Comparison of ENCODE assay signal across 28 cellular contexts in the genomic region with DNA sequence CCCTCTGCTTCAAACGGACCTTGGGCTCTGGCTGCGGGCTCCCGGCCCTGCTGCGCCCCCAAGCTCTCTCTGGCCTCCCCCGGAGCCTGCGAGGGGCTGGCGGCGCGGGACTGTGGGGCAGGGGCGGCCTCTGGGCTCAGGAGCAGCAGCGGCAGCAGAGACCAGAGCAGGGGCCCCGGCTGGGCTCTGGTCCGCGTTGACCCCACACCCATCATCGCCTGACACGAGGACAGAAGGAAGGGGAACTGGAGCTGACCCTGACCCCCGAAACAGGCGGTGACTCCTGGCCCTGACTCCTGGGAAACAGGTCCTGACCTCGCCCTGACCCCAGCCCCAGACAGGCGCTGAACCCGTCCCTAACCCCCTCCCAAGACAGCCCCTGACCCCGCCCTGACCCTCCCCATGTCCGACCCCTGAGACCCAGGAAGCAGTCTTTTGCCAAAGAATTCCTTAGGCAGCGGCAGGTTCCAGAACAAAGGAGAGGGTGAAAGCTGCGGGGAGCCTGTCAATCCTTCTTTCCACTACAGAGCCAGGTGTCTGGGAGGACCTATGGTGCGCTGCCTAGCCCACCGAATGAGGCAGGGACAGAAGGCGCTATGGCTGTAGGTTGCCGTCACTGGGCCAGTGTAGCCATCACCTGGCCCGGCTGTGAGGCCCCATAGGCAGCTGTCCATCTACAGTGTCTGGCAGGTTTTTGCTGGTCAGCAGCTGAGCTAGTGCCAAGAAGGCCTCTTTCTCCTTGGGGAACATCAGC.
"Had no signal": no experiment of that assay in that cellular context is flagged by ENCODE, and none has a peak within 500 bp of the region (broad histone marks: within the 10 kb centered on the region; RNA-seq: fewer than 3 reads in every experiment).

No MANE protein-coding gene starts in this region.

- H3K4me3 Mint-ChIP-seq: activated B cell treated with CpG ODN at 0.5 μM for 24 hours; activated CD4-positive, alpha-beta T cell treated with anti-CD3 and anti-CD28 coated beads for 36 hours; activated naive CD8-positive, alpha-beta T cell; activated T-cell treated with anti-CD3 and anti-CD28 coated beads, Interleukin-2, amount 50 U/mL, for 24 hours; activated T-helper 17 cell treated with anti-CD3 and anti-CD28 coated beads, Interleukin-2, amount 50 U/mL, for 72 hours; dendritic cell treated with granulocyte-macrophage colony-stimulating factor and Interleukin-4, amounts not matched to agents 40 ng/mL and 50 ng/mL, for 4 days; neural crest cell; stimulated activated naive CD8-positive, alpha-beta T cell treated with anti-CD3 and anti-CD28 coated beads, Interleukin-15, Interleukin-2, amounts not matched to agents 100 ng/mL and 50 ng/mL, for 24 hours had no signal

- H3K9me3 ChIP-seq: adrenal gland, ascending aorta, left ventricle myocardium inferior, prostate gland, right atrium auricular region, spleen, tibial artery had no signal

- H3K4me1 ChIP-seq: adrenal gland, ascending aorta, foreskin keratinocyte, left ventricle myocardium inferior, prostate gland, right atrium auricular region, spleen, tibial artery had no signal

- H3K27me3 ChIP-seq: adrenal gland, ascending aorta, brain microvascular endothelial cell, foreskin keratinocyte, right atrium auricular region had no signal

- H3K36me3 ChIP-seq: adrenal gland, ascending aorta, brain microvascular endothelial cell, left ventricle myocardium inferior, prostate gland, right atrium auricular region, spleen, tibial artery had no signal

- H3K36me3 Mint-ChIP-seq: activated naive CD8-positive, alpha-beta T cell had no signal

- H3K4me3 ChIP-seq: adrenal gland, ascending aorta, left ventricle myocardium inferior, prostate gland, right atrium auricular region, spleen, tibial artery had no signal

- DNase-seq: activated B cell treated with CpG ODN at 0.5 μM for 24 hours; activated CD4-positive, alpha-beta T cell treated with anti-CD3 and anti-CD28 coated beads for 36 hours; activated CD4-positive, alpha-beta T cell treated with anti-CD3 and anti-CD28 coated beads, Interleukin-2, amount 50 U/mL, for 4 hours; activated CD8-positive, alpha-beta memory T cell treated with anti-CD3 and anti-CD28 coated beads for 24 hours; activated CD8-positive, alpha-beta memory T cell treated with anti-CD3 and anti-CD28 coated beads, Interleukin-2, amount 50 U/mL, for 4 hours; activated naive CD4-positive, alpha-beta T cell; activated T-cell treated with anti-CD3 and anti-CD28 coated beads, Interleukin-2, amount 50 U/mL, for 24 hours; adrenal gland; brain microvascular endothelial cell; caudate nucleus; effector CD4-positive, alpha-beta T cell; erythroblast; foreskin keratinocyte; left ventricle myocardium inferior; mammary epithelial cell; spleen; stimulated activated CD4-positive, alpha-beta T cell treated with anti-CD3 and anti-CD28 coated beads, Interleukin-4, amount 100 ng/mL, for 24 hours; T-helper 9 cell; tibial artery had no signal

- H3K27ac Mint-ChIP-seq: activated B cell treated with CpG ODN at 0.5 μM for 24 hours; activated CD4-positive, alpha-beta T cell treated with anti-CD3 and anti-CD28 coated beads for 36 hours; activated naive CD8-positive, alpha-beta T cell; activated T-cell treated with anti-CD3 and anti-CD28 coated beads, Interleukin-2, amount 50 U/mL, for 24 hours; activated T-helper 17 cell treated with anti-CD3 and anti-CD28 coated beads, Interleukin-2, amount 50 U/mL, for 72 hours; dendritic cell treated with granulocyte-macrophage colony-stimulating factor and Interleukin-4, amounts not matched to agents 40 ng/mL and 50 ng/mL, for 4 days; stimulated activated naive CD8-positive, alpha-beta T cell treated with anti-CD3 and anti-CD28 coated beads, Interleukin-15, Interleukin-2, amounts not matched to agents 100 ng/mL and 50 ng/mL, for 24 hours had no signal

- FAIRE-seq: urothelium cell line had no signal

- H3K27ac ChIP-seq: adrenal gland, ascending aorta, brain microvascular endothelial cell, foreskin keratinocyte, left ventricle myocardium inferior, prostate gland, right atrium auricular region, spleen, tibial artery had no signal

- H3K4me1 Mint-ChIP-seq: activated B cell treated with CpG ODN at 0.5 μM for 24 hours; activated CD4-positive, alpha-beta T cell treated with anti-CD3 and anti-CD28 coated beads for 36 hours had no signal

- H3K9me3 Mint-ChIP-seq: activated B cell treated with CpG ODN at 0.5 μM for 24 hours; activated T-cell treated with anti-CD3 and anti-CD28 coated beads, Interleukin-2, amount 50 U/mL, for 24 hours; activated T-helper 17 cell treated with anti-CD3 and anti-CD28 coated beads, Interleukin-2, amount 50 U/mL, for 72 hours; dendritic cell treated with granulocyte-macrophage colony-stimulating factor and Interleukin-4, amounts not matched to agents 40 ng/mL and 50 ng/mL, for 4 days; neural crest cell; stimulated activated naive CD8-positive, alpha-beta T cell treated with anti-CD3 and anti-CD28 coated beads, Interleukin-15, Interleukin-2, amounts not matched to agents 100 ng/mL and 50 ng/mL, for 24 hours had no signal

- ATAC-seq: activated CD4-positive, alpha-beta T cell treated with anti-CD3 and anti-CD28 coated beads for 36 hours; activated T-helper 17 cell treated with anti-CD3 and anti-CD28 coated beads, Interleukin-2, amount 50 U/mL, for 72 hours; foreskin keratinocyte had no signal

- H3K27me3 Mint-ChIP-seq: activated CD4-positive, alpha-beta T cell treated with anti-CD3 and anti-CD28 coated beads for 36 hours had no signal
